31 cellular contexts compared by ENCODE assay signal in genomic region chr2:231015462-231015861, GRCh38. TPM values are rescaled to one million over a fixed set of nuclear protein-coding genes. Genes with fewer than 3 reads are reported as not detected.
DNase-seq lines count a peak whose midpoint lies in the region; ATAC-seq and TF ChIP-seq lines count a peak whose summit lies in the region.
"Had no signal": no experiment of that assay in that cellular context is flagged by ENCODE, and none has a peak within 500 bp of the region (broad histone marks: within the 10 kb centered on the region; RNA-seq: fewer than 3 reads in every experiment).

No MANE protein-coding gene starts in this region.

- H3K79me2 ChIP-seq in osteoblast (ENCODE audit: insufficient read depth, low read length), result no peaks in the 10 kb centered on the region

- no peak overlapping the region for H3K4me3 ChIP-seq in osteoblast (ENCODE audit: insufficient read depth, low read length)
- H3K4me3 ChIP-seq: BLaER1 treated with 17β-estradiol and CSF1 and Interleukin-3, amounts not matched to agents 10 nM and 100 nM; GM12878; heart right ventricle; smooth muscle cell; thoracic aorta had no signal

- no peaks in the 10 kb centered on the region for H3K9me3 Mint-ChIP-seq in activated CD8-positive, alpha-beta T cell treated with anti-CD3 and anti-CD28 coated beads, Interleukin-2, amount 10 ng/mL, durations not matched to agents 7 days and 5 days (ENCODE audit: insufficient read depth)
- no peaks in the 10 kb centered on the region for H3K9me3 Mint-ChIP-seq in activated T-helper 2 cell treated with anti-CD3 and anti-CD28 coated beads, Interferon-gamma antibody, Interleukin-2, Interleukin-4, amounts not matched to agents 10 μg/mL and 5 μg/mL and 100 μg/mL, durations not matched to agents 14 hours and 24 hours and 36 hours
- H3K9me3 Mint-ChIP-seq: activated naive CD4-positive, alpha-beta T cell treated with anti-CD3 and anti-CD28 coated beads for 36 hours; activated T-cell treated with anti-CD3 and anti-CD28 coated beads, Interleukin-2, amount 50 U/mL, for 72 hours; immature natural killer cell; stimulated activated memory B cell treated with anti-CD40 and anti-IgM and Interleukin-4, amounts not matched to agents 10 μg/mL and 1 μg/mL and 100 μg/mL, for 72 hours had no signal

- no peak overlapping the region for H2AFZ ChIP-seq in osteoblast (ENCODE audit: low read length)

- H3K36me3 Mint-ChIP-seq in activated CD8-positive, alpha-beta T cell treated with anti-CD3 and anti-CD28 coated beads, Interleukin-2, amount 10 ng/mL, durations not matched to agents 7 days and 5 days (ENCODE audit: low read depth), result no peaks in the 10 kb centered on the region
- H3K36me3 Mint-ChIP-seq in activated T-helper 2 cell treated with anti-CD3 and anti-CD28 coated beads, Interferon-gamma antibody, Interleukin-2, Interleukin-4, amounts not matched to agents 10 μg/mL and 5 μg/mL and 100 μg/mL, durations not matched to agents 14 hours and 24 hours and 36 hours (ENCODE audit: low read depth), result no peaks in the 10 kb centered on the region
- H3K36me3 Mint-ChIP-seq: stimulated activated memory B cell treated with anti-CD40 and anti-IgM and Interleukin-4, amounts not matched to agents 10 μg/mL and 1 μg/mL and 100 μg/mL, for 72 hours had no signal

- no peaks in the 10 kb centered on the region for H3K9me3 ChIP-seq in osteoblast (ENCODE audit: low read depth, low read length)
- H3K9me3 ChIP-seq: BLaER1 treated with 17β-estradiol and CSF1 and Interleukin-3, amounts not matched to agents 10 nM and 100 nM; heart right ventricle; neutrophil; thoracic aorta had no signal

- no peaks in the 10 kb centered on the region for H3K4me1 ChIP-seq in osteoblast (ENCODE audit: insufficient read depth, low read length)
- H3K4me1 ChIP-seq: BLaER1 treated with 17β-estradiol and CSF1 and Interleukin-3, amounts not matched to agents 10 nM and 100 nM; heart right ventricle had no signal

- H3K4me2 ChIP-seq in osteoblast (ENCODE audit: insufficient read depth, low read length), result no peak overlapping the region
- H3K4me2 ChIP-seq: BLaER1 treated with 17β-estradiol and CSF1 and Interleukin-3, amounts not matched to agents 10 nM and 100 nM; smooth muscle cell had no signal

- POLR2A ChIA-PET in activated CD8-positive, alpha-beta T cell treated with anti-CD3 and anti-CD28 coated beads, Interleukin-2, amount 10 ng/mL, durations not matched to agents 7 days and 5 days (lab: Charles Lee), result no interaction called here

- TF ChIP-seq CTCF in osteoblast (IDR thresholded peaks at IDR 0.05; ENCODE audit: extremely low read depth, low read depth, low read length), result no peak

- H3K27me3 Mint-ChIP-seq in activated CD8-positive, alpha-beta T cell treated with anti-CD3 and anti-CD28 coated beads, Interleukin-2, amount 10 ng/mL, durations not matched to agents 7 days and 5 days (ENCODE audit: low read depth), result peaks cover 26% of the 10 kb centered on the region
- H3K27me3 Mint-ChIP-seq in activated T-helper 2 cell treated with anti-CD3 and anti-CD28 coated beads, Interferon-gamma antibody, Interleukin-2, Interleukin-4, amounts not matched to agents 10 μg/mL and 5 μg/mL and 100 μg/mL, durations not matched to agents 14 hours and 24 hours and 36 hours (ENCODE audit: low read depth), result peaks cover 33% of the 10 kb centered on the region

- H3K27ac ChIP-seq in caudate nucleus (ENCODE audit: low read depth, low read length), result peak overlapping the region; percentile 78
- no peak overlapping the region for H3K27ac ChIP-seq in osteoblast (ENCODE audit: low read depth, low read length)
- H3K27ac ChIP-seq: BLaER1 treated with 17β-estradiol and CSF1 and Interleukin-3, amounts not matched to agents 10 nM and 100 nM; heart right ventricle; neutrophil; thoracic aorta had no signal

- H3K4me3 Mint-ChIP-seq in activated CD8-positive, alpha-beta T cell treated with anti-CD3 and anti-CD28 coated beads, Interleukin-2, amount 10 ng/mL, durations not matched to agents 7 days and 5 days, result no peak overlapping the region
- no peak overlapping the region for H3K4me3 Mint-ChIP-seq in activated T-helper 2 cell treated with anti-CD3 and anti-CD28 coated beads, Interferon-gamma antibody, Interleukin-2, Interleukin-4, amounts not matched to agents 10 μg/mL and 5 μg/mL and 100 μg/mL, durations not matched to agents 14 hours and 24 hours and 36 hours (ENCODE audit: low read depth)
- H3K4me3 Mint-ChIP-seq: activated naive CD4-positive, alpha-beta T cell treated with anti-CD3 and anti-CD28 coated beads for 36 hours; activated T-cell treated with anti-CD3 and anti-CD28 coated beads, Interleukin-2, amount 50 U/mL, for 72 hours; immature natural killer cell; stimulated activated memory B cell treated with anti-CD40 and anti-IgM and Interleukin-4, amounts not matched to agents 10 μg/mL and 1 μg/mL and 100 μg/mL, for 72 hours had no signal

- CTCF ChIA-PET in activated CD8-positive, alpha-beta T cell treated with anti-CD3 and anti-CD28 coated beads, Interleukin-2, amount 10 ng/mL, durations not matched to agents 7 days and 5 days (lab: Charles Lee), result interaction anchor here (0.9 to 1.6 kb wide), 3 partner anchors 12 to 60 kb away, joined by 3 to 7 read pairs (median 3); no protein-coding TSS in a partner anchor

- H3K4me1 Mint-ChIP-seq in activated CD8-positive, alpha-beta T cell treated with anti-CD3 and anti-CD28 coated beads, Interleukin-2, amount 10 ng/mL, durations not matched to agents 7 days and 5 days (ENCODE audit: low read depth), result no peaks in the 10 kb centered on the region
- H3K4me1 Mint-ChIP-seq in activated T-helper 2 cell treated with anti-CD3 and anti-CD28 coated beads, Interferon-gamma antibody, Interleukin-2, Interleukin-4, amounts not matched to agents 10 μg/mL and 5 μg/mL and 100 μg/mL, durations not matched to agents 14 hours and 24 hours and 36 hours (ENCODE audit: low read depth), result no peaks in the 10 kb centered on the region
- H3K4me1 Mint-ChIP-seq: immature natural killer cell; stimulated activated memory B cell treated with anti-CD40 and anti-IgM and Interleukin-4, amounts not matched to agents 10 μg/mL and 1 μg/mL and 100 μg/mL, for 72 hours had no signal

- H4K20me1 ChIP-seq in osteoblast (ENCODE audit: insufficient read depth, low read length), result no peaks in the 10 kb centered on the region
- H4K20me1 ChIP-seq: BLaER1 treated with 17β-estradiol and CSF1 and Interleukin-3, amounts not matched to agents 10 nM and 100 nM had no signal

- peaks cover 45% of the 10 kb centered on the region for H3K27me3 ChIP-seq in osteoblast (ENCODE audit: insufficient read depth, low read length)
- H3K27me3 ChIP-seq: BLaER1 treated with 17β-estradiol and CSF1 and Interleukin-3, amounts not matched to agents 10 nM and 100 nM had no signal

- DNase-seq in MV-4-11 (lab: John Stamatoyannopoulos, UW) (peak; percentile 79), caudate nucleus (lab: John Stamatoyannopoulos, UW) (peak in 39 of 61 donors; percentile 16 to 83 (median 46)), iPS-NIHi7 (ENCODE audit: extremely low spot score) (peak; percentile 45), pons (ENCODE audit: low spot score) (peak; percentile 71), osteoblast (ENCODE audit: insufficient read length, low spot score, missing footprints) (no peak)
- no peak for DNase-seq in activated CD8-positive, alpha-beta T cell treated with anti-CD3 and anti-CD28 coated beads, Interleukin-2, amount 10 ng/mL, durations not matched to agents 7 days and 5 days
- DNase-seq in activated T-helper 2 cell treated with anti-CD3 and anti-CD28 coated beads, Interferon-gamma antibody, Interleukin-2, Interleukin-4, amounts not matched to agents 10 μg/mL and 5 μg/mL and 100 μg/mL, durations not matched to agents 14 hours and 24 hours and 36 hours (ENCODE audit: low spot score), result no peak
- DNase-seq: activated CD4-positive, alpha-beta T cell treated with anti-CD3 and anti-CD28 coated beads for 48 hours; activated naive CD4-positive, alpha-beta T cell treated with anti-CD3 and anti-CD28 coated beads for 36 hours; activated T-cell treated with anti-CD3 and anti-CD28 coated beads, Interleukin-2, amount 50 U/mL, for 72 hours; dermis blood vessel endothelial cell; DMS79 treated with DMSO at 0.1 percent for 48 hours; H7; heart right ventricle; immature natural killer cell; KG1; NCI-H1694 treated with DMSO at 0.1 percent for 48 hours; NCI-H524 treated with DMSO at 0.1 percent for 48 hours; retina; T-helper 2 cell had no signal

- ATAC-seq in activated CD8-positive, alpha-beta T cell treated with anti-CD3 and anti-CD28 coated beads, Interleukin-2, amount 10 ng/mL, durations not matched to agents 7 days and 5 days, result no peak
- ATAC-seq in GM18519 (IDR thresholded peaks at IDR 0.05; ENCODE audit: low FRiP score, unreplicated experiment), result no peak
- ATAC-seq: activated T-cell treated with anti-CD3 and anti-CD28 coated beads, Interleukin-2, amount 50 U/mL, for 72 hours; GM12878; heart right ventricle; stimulated activated memory B cell treated with anti-CD40 and anti-IgM and Interleukin-4, amounts not matched to agents 10 μg/mL and 1 μg/mL and 100 μg/mL, for 72 hours had no signal

- H3K36me3 ChIP-seq in osteoblast (ENCODE audit: insufficient read depth, low read length), result no peaks in the 10 kb centered on the region
- H3K36me3 ChIP-seq: BLaER1 treated with 17β-estradiol and CSF1 and Interleukin-3, amounts not matched to agents 10 nM and 100 nM; heart right ventricle; neutrophil; thoracic aorta had no signal

- H3K27ac Mint-ChIP-seq in activated CD8-positive, alpha-beta T cell treated with anti-CD3 and anti-CD28 coated beads, Interleukin-2, amount 10 ng/mL, durations not matched to agents 7 days and 5 days, result no peak overlapping the region
- no peak overlapping the region for H3K27ac Mint-ChIP-seq in activated T-helper 2 cell treated with anti-CD3 and anti-CD28 coated beads, Interferon-gamma antibody, Interleukin-2, Interleukin-4, amounts not matched to agents 10 μg/mL and 5 μg/mL and 100 μg/mL, durations not matched to agents 14 hours and 24 hours and 36 hours
- H3K27ac Mint-ChIP-seq: activated naive CD4-positive, alpha-beta T cell treated with anti-CD3 and anti-CD28 coated beads for 36 hours; activated T-cell treated with anti-CD3 and anti-CD28 coated beads, Interleukin-2, amount 50 U/mL, for 72 hours; immature natural killer cell; stimulated activated memory B cell treated with anti-CD40 and anti-IgM and Interleukin-4, amounts not matched to agents 10 μg/mL and 1 μg/mL and 100 μg/mL, for 72 hours had no signal

- intact Hi-C loops in activated T-helper 2 cell treated with anti-CD3 and anti-CD28 coated beads, Interferon-gamma antibody, Interleukin-2, Interleukin-4, amounts not matched to agents 10 μg/mL and 5 μg/mL and 100 μg/mL, durations not matched to agents 14 hours and 24 hours and 36 hours (cut with micrococcal nuclease), result no loop called here

RNA-seq across cellular contexts. Expression of gene SPATA3, which starts 19.5 kb away (rescaled TPM):
- not detected in 2 replicates for total RNA-seq in osteoblast
- total RNA-seq in activated CD8-positive, alpha-beta T cell treated with anti-CD3 and anti-CD28 coated beads, Interleukin-2, amount 10 ng/mL, durations not matched to agents 7 days and 5 days, result under 1 TPM in 1 of 2 experiments, not detected in 1; 0.29 TPM
- not detected in 2 replicates for total RNA-seq in activated T-helper 2 cell treated with anti-CD3 and anti-CD28 coated beads, Interferon-gamma antibody, Interleukin-2, Interleukin-4, amounts not matched to agents 10 μg/mL and 5 μg/mL and 100 μg/mL, durations not matched to agents 14 hours and 24 hours and 36 hours
- total RNA-seq: activated naive CD4-positive, alpha-beta T cell treated with anti-CD3 and anti-CD28 coated beads for 36 hours; cardiac septum; dermis blood vessel endothelial cell; GM12878; H7; heart right ventricle; HT1080; liver; SK-MEL-5; smooth muscle cell; thoracic aorta had no signal

RNA-seq across cellular contexts. Expression of gene C2orf72, which starts 21.9 kb away (rescaled TPM):
- total RNA-seq in osteoblast, result not detected in 2 replicates
- total RNA-seq in activated CD8-positive, alpha-beta T cell treated with anti-CD3 and anti-CD28 coated beads, Interleukin-2, amount 10 ng/mL, durations not matched to agents 7 days and 5 days, result under 1 TPM; 0.16 to 0.34 TPM
- 0.32 and 0.96 TPM in 2 replicates for total RNA-seq in activated T-helper 2 cell treated with anti-CD3 and anti-CD28 coated beads, Interferon-gamma antibody, Interleukin-2, Interleukin-4, amounts not matched to agents 10 μg/mL and 5 μg/mL and 100 μg/mL, durations not matched to agents 14 hours and 24 hours and 36 hours
- total RNA-seq: activated naive CD4-positive, alpha-beta T cell treated with anti-CD3 and anti-CD28 coated beads for 36 hours had no signal

RNA-seq across cellular contexts. Expression of gene PSMD1, which starts 41.2 kb away (rescaled TPM):
- 112 TPM in 2 replicates for total RNA-seq in osteoblast
- 10 to 100 TPM; 92.8 to 94.1 TPM for total RNA-seq in activated CD8-positive, alpha-beta T cell treated with anti-CD3 and anti-CD28 coated beads, Interleukin-2, amount 10 ng/mL, durations not matched to agents 7 days and 5 days
- total RNA-seq in activated T-helper 2 cell treated with anti-CD3 and anti-CD28 coated beads, Interferon-gamma antibody, Interleukin-2, Interleukin-4, amounts not matched to agents 10 μg/mL and 5 μg/mL and 100 μg/mL, durations not matched to agents 14 hours and 24 hours and 36 hours, result 180 and 194 TPM in 2 replicates

Comparison
In these comparisons a context has a peak if more than half of its experiments do, and no peak if none do; other contexts are left out.
1. DNase-seq: peak in MV-4-11 (single experiment), caudate nucleus (39 of 61), iPS-NIHi7 (single experiment) and pons (single experiment); none in osteoblast (single experiment), activated CD8-positive, alpha-beta T cell treated with anti-CD3 and anti-CD28 coated beads, Interleukin-2, amount 10 ng/mL, durations not matched to agents 7 days and 5 days (single experiment) and activated T-helper 2 cell treated with anti-CD3 and anti-CD28 coated beads, Interferon-gamma antibody, Interleukin-2, Interleukin-4, amounts not matched to agents 10 μg/mL and 5 μg/mL and 100 μg/mL, durations not matched to agents 14 hours and 24 hours and 36 hours (single experiment).